ENCODE assay signal across 1 cellular context in the genomic region with DNA sequence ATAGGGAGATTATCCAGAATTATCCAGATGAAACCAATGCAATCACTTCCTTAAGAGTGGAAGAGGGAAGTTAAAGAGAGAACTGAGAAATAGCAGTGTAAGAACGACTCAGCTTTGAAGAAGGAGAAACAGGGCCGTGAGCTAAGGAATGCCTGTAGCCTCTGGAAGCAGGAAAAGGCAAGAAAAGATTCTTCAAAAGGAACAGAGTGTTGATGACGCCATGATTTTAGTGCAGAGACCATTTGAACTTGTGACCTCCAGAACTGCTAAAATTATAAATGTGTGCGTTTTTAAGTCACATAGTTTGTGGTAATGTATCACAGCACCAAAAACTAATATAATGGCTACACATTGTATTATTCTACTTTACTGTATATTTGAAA.
TF ChIP-seq lines count a peak whose summit lies in the region.

No MANE protein-coding gene starts in this region.

TF ChIP-seq in HCT116, 20 proteins besides CTCF, POLR2A, EP300 and RAD21 (continued from another document):
- TF ChIP-seq, protein P1, sequence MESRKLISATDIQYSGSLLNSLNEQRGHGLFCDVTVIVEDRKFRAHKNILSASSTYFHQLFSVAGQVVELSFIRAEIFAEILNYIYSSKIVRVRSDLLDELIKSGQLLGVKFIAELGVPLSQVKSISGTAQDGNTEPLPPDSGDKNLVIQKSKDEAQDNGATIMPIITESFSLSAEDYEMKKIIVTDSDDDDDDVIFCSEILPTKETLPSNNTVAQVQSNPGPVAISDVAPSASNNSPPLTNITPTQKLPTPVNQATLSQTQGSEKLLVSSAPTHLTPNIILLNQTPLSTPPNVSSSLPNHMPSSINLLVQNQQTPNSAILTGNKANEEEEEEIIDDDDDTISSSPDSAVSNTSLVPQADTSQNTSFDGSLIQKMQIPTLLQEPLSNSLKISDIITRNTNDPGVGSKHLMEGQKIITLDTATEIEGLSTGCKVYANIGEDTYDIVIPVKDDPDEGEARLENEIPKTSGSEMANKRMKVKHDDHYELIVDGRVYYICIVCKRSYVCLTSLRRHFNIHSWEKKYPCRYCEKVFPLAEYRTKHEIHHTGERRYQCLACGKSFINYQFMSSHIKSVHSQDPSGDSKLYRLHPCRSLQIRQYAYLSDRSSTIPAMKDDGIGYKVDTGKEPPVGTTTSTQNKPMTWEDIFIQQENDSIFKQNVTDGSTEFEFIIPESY (IDR thresholded peaks at IDR 0.05; ENCODE audit: extremely low read depth, insufficient replicate concordance, low read length) = no peak
- TF ChIP-seq YY1 (IDR thresholded peaks at IDR 0.05; ENCODE audit: extremely low read depth, insufficient replicate concordance, low read depth, low read length) (no peak), CEBPB (IDR thresholded peaks at IDR 0.05; ENCODE audit: low read depth) (no peak), ELF1 (IDR thresholded peaks at IDR 0.05; ENCODE audit: borderline replicate concordance, low read depth) (no peak), EZH2 (IDR thresholded peaks at IDR 0.05) (no peak), TCF7L2 (IDR thresholded peaks at IDR 0.05; ENCODE audit: borderline replicate concordance, extremely low read depth, insufficient read depth, insufficient read length) (no peak), FOSL1 (IDR thresholded peaks at IDR 0.05; ENCODE audit: low read depth) (no peak)
